In the genomic region with DNA sequence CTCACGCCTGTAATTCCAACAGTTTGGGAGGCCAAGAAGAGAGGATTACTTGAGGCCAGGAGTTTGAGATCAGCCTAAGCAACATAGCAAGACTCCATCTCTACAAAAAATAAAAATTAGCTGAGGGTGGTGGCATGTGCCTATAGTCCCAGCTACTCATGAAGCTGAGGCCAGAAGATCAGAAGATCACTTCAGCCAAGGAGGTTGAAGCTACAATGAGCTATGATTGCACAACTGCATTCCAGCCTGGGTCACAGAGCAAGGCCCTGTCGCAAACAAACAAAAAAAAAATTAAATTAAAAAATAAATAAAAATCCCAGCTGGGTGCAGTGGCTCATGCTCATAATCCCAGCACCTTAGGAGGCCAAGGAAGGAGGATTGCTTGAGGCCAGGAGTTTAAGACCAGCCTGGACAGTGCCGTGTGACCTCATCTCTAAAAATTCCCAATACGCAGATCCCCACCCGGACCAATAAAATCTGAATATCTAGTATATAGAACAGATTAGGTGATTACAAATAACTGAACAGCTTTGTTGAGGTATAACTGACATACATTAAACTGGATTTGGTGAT, we compare ENCODE assay signal across 1 cellular context.
A peak's percentile ranks its signal among the peaks of the same experiment; 100 is the strongest.
TF ChIP-seq lines count a peak whose summit lies in the region.

No MANE protein-coding gene starts in this region.

TF ChIP-seq in HepG2, 621 proteins besides CTCF, POLR2A, EP300 and RAD21 (continued from another document and continues in another):
- TF ChIP-seq, protein P1, sequence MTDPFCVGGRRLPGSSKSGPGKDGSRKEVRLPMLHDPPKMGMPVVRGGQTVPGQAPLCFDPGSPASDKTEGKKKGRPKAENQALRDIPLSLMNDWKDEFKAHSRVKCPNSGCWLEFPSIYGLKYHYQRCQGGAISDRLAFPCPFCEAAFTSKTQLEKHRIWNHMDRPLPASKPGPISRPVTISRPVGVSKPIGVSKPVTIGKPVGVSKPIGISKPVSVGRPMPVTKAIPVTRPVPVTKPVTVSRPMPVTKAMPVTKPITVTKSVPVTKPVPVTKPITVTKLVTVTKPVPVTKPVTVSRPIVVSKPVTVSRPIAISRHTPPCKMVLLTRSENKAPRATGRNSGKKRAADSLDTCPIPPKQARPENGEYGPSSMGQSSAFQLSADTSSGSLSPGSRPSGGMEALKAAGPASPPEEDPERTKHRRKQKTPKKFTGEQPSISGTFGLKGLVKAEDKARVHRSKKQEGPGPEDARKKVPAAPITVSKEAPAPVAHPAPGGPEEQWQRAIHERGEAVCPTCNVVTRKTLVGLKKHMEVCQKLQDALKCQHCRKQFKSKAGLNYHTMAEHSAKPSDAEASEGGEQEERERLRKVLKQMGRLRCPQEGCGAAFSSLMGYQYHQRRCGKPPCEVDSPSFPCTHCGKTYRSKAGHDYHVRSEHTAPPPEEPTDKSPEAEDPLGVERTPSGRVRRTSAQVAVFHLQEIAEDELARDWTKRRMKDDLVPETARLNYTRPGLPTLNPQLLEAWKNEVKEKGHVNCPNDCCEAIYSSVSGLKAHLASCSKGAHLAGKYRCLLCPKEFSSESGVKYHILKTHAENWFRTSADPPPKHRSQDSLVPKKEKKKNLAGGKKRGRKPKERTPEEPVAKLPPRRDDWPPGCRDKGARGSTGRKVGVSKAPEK (CRISPR knock-in tag; IDR thresholded peaks at IDR 0.05; ENCODE audit: borderline replicate concordance): no peak
- TF ChIP-seq ZNF709 (CRISPR knock-in tag; IDR thresholded peaks at IDR 0.05) (no peak), KDM6A (CRISPR knock-in tag; IDR thresholded peaks at IDR 0.05; ENCODE audit: low read depth) (peak; percentile 81), ZNF12 (CRISPR knock-in tag; IDR thresholded peaks at IDR 0.05) (no peak), MIER3 (CRISPR knock-in tag; IDR thresholded peaks at IDR 0.05; ENCODE audit: borderline replicate concordance) (peak; percentile 86; the same call in 1 of the 2 replicates), PHF5A (CRISPR knock-in tag; IDR thresholded peaks at IDR 0.05; ENCODE audit: low read depth, unreplicated experiment) (no peak), ZMYM2 (CRISPR knock-in tag; IDR thresholded peaks at IDR 0.05) (peak; percentile 79), HNRNPUL1 (IDR thresholded peaks at IDR 0.05; ENCODE audit: low read depth, low read length) (no peak), MATR3 (CRISPR knock-in tag; IDR thresholded peaks at IDR 0.05) (no peak), HNF4G (IDR thresholded peaks at IDR 0.05; ENCODE audit: borderline replicate concordance, low read depth, low read length) (peak; percentile 79), HNF4G (CRISPR knock-in tag; IDR thresholded peaks at IDR 0.05; ENCODE audit: borderline replicate concordance, low read depth) (no peak), GATAD2A (CRISPR knock-in tag; IDR thresholded peaks at IDR 0.05) (peak; percentile 95), ZBTB7B (CRISPR knock-in tag; IDR thresholded peaks at IDR 0.05) (peak; percentile 45; the same call in 1 of the 2 replicates)
- TF ChIP-seq, protein P2, sequence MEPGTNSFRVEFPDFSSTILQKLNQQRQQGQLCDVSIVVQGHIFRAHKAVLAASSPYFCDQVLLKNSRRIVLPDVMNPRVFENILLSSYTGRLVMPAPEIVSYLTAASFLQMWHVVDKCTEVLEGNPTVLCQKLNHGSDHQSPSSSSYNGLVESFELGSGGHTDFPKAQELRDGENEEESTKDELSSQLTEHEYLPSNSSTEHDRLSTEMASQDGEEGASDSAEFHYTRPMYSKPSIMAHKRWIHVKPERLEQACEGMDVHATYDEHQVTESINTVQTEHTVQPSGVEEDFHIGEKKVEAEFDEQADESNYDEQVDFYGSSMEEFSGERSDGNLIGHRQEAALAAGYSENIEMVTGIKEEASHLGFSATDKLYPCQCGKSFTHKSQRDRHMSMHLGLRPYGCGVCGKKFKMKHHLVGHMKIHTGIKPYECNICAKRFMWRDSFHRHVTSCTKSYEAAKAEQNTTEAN (CRISPR knock-in tag; conservative IDR thresholded peaks at IDR 0.05): no peak
- TF ChIP-seq, protein P3, sequence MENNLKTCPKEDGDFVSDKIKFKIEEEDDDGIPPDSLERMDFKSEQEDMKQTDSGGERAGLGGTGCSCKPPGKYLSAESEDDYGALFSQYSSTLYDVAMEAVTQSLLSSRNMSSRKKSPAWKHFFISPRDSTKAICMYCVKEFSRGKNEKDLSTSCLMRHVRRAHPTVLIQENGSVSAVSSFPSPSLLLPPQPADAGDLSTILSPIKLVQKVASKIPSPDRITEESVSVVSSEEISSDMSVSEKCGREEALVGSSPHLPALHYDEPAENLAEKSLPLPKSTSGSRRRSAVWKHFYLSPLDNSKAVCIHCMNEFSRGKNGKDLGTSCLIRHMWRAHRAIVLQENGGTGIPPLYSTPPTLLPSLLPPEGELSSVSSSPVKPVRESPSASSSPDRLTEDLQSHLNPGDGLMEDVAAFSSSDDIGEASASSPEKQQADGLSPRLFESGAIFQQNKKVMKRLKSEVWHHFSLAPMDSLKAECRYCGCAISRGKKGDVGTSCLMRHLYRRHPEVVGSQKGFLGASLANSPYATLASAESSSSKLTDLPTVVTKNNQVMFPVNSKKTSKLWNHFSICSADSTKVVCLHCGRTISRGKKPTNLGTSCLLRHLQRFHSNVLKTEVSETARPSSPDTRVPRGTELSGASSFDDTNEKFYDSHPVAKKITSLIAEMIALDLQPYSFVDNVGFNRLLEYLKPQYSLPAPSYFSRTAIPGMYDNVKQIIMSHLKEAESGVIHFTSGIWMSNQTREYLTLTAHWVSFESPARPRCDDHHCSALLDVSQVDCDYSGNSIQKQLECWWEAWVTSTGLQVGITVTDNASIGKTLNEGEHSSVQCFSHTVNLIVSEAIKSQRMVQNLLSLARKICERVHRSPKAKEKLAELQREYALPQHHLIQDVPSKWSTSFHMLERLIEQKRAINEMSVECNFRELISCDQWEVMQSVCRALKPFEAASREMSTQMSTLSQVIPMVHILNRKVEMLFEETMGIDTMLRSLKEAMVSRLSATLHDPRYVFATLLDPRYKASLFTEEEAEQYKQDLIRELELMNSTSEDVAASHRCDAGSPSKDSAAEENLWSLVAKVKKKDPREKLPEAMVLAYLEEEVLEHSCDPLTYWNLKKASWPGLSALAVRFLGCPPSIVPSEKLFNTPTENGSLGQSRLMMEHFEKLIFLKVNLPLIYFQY (CRISPR knock-in tag; IDR thresholded peaks at IDR 0.05; ENCODE audit: borderline replicate concordance): peak; percentile 43; the same call in 1 of the 2 replicates
- TF ChIP-seq, protein P4, sequence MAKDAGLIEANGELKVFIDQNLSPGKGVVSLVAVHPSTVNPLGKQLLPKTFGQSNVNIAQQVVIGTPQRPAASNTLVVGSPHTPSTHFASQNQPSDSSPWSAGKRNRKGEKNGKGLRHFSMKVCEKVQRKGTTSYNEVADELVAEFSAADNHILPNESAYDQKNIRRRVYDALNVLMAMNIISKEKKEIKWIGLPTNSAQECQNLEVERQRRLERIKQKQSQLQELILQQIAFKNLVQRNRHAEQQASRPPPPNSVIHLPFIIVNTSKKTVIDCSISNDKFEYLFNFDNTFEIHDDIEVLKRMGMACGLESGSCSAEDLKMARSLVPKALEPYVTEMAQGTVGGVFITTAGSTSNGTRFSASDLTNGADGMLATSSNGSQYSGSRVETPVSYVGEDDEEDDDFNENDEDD (CRISPR knock-in tag; IDR thresholded peaks at IDR 0.05; ENCODE audit: borderline replicate concordance): 0 out of 2 replicates have a peak, but pooled peaks have one; percentile 14
- TF ChIP-seq, protein P5, sequence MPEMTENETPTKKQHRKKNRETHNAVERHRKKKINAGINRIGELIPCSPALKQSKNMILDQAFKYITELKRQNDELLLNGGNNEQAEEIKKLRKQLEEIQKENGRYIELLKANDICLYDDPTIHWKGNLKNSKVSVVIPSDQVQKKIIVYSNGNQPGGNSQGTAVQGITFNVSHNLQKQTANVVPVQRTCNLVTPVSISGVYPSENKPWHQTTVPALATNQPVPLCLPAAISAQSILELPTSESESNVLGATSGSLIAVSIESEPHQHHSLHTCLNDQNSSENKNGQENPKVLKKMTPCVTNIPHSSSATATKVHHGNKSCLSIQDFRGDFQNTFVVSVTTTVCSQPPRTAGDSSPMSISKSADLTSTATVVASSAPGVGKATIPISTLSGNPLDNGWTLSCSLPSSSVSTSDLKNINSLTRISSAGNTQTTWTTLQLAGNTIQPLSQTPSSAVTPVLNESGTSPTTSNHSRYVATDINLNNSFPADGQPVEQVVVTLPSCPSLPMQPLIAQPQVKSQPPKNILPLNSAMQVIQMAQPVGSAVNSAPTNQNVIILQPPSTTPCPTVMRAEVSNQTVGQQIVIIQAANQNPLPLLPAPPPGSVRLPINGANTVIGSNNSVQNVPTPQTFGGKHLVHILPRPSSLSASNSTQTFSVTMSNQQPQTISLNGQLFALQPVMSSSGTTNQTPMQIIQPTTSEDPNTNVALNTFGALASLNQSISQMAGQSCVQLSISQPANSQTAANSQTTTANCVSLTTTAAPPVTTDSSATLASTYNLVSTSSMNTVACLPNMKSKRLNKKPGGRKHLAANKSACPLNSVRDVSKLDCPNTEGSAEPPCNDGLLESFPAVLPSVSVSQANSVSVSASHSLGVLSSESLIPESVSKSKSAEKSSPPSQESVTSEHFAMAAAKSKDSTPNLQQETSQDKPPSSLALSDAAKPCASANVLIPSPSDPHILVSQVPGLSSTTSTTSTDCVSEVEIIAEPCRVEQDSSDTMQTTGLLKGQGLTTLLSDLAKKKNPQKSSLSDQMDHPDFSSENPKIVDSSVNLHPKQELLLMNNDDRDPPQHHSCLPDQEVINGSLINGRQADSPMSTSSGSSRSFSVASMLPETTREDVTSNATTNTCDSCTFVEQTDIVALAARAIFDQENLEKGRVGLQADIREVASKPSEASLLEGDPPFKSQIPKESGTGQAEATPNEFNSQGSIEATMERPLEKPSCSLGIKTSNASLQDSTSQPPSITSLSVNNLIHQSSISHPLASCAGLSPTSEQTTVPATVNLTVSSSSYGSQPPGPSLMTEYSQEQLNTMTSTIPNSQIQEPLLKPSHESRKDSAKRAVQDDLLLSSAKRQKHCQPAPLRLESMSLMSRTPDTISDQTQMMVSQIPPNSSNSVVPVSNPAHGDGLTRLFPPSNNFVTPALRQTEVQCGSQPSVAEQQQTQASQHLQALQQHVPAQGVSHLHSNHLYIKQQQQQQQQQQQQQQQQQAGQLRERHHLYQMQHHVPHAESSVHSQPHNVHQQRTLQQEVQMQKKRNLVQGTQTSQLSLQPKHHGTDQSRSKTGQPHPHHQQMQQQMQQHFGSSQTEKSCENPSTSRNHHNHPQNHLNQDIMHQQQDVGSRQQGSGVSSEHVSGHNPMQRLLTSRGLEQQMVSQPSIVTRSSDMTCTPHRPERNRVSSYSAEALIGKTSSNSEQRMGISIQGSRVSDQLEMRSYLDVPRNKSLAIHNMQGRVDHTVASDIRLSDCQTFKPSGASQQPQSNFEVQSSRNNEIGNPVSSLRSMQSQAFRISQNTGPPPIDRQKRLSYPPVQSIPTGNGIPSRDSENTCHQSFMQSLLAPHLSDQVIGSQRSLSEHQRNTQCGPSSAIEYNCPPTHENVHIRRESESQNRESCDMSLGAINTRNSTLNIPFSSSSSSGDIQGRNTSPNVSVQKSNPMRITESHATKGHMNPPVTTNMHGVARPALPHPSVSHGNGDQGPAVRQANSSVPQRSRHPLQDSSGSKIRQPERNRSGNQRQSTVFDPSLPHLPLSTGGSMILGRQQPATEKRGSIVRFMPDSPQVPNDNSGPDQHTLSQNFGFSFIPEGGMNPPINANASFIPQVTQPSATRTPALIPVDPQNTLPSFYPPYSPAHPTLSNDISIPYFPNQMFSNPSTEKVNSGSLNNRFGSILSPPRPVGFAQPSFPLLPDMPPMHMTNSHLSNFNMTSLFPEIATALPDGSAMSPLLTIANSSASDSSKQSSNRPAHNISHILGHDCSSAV (CRISPR knock-in tag; IDR thresholded peaks at IDR 0.05; ENCODE audit: borderline replicate concordance): no peak
- TF ChIP-seq, protein P6, sequence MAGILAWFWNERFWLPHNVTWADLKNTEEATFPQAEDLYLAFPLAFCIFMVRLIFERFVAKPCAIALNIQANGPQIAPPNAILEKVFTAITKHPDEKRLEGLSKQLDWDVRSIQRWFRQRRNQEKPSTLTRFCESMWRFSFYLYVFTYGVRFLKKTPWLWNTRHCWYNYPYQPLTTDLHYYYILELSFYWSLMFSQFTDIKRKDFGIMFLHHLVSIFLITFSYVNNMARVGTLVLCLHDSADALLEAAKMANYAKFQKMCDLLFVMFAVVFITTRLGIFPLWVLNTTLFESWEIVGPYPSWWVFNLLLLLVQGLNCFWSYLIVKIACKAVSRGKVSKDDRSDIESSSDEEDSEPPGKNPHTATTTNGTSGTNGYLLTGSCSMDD (CRISPR knock-in tag; IDR thresholded peaks at IDR 0.05): no peak
- TF ChIP-seq, protein P7, sequence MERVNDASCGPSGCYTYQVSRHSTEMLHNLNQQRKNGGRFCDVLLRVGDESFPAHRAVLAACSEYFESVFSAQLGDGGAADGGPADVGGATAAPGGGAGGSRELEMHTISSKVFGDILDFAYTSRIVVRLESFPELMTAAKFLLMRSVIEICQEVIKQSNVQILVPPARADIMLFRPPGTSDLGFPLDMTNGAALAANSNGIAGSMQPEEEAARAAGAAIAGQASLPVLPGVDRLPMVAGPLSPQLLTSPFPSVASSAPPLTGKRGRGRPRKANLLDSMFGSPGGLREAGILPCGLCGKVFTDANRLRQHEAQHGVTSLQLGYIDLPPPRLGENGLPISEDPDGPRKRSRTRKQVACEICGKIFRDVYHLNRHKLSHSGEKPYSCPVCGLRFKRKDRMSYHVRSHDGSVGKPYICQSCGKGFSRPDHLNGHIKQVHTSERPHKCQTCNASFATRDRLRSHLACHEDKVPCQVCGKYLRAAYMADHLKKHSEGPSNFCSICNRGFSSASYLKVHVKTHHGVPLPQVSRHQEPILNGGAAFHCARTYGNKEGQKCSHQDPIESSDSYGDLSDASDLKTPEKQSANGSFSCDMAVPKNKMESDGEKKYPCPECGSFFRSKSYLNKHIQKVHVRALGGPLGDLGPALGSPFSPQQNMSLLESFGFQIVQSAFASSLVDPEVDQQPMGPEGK (CRISPR knock-in tag; IDR thresholded peaks at IDR 0.05): peak; percentile 45; the same call in 1 of the 2 replicates
- TF ChIP-seq, protein P8, sequence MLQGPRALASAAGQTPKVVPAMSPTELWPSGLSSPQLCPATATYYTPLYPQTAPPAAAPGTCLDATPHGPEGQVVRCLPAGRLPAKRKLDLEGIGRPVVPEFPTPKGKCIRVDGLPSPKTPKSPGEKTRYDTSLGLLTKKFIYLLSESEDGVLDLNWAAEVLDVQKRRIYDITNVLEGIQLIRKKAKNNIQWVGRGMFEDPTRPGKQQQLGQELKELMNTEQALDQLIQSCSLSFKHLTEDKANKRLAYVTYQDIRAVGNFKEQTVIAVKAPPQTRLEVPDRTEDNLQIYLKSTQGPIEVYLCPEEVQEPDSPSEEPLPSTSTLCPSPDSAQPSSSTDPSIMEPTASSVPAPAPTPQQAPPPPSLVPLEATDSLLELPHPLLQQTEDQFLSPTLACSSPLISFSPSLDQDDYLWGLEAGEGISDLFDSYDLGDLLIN (CRISPR knock-in tag; IDR thresholded peaks at IDR 0.05; ENCODE audit: borderline replicate concordance): no peak
- TF ChIP-seq, protein P9, sequence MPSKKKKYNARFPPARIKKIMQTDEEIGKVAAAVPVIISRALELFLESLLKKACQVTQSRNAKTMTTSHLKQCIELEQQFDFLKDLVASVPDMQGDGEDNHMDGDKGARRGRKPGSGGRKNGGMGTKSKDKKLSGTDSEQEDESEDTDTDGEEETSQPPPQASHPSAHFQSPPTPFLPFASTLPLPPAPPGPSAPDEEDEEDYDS (CRISPR knock-in tag; IDR thresholded peaks at IDR 0.05): 0 out of 2 replicates have a peak, but pooled peaks have one; percentile 24
- TF ChIP-seq, protein P10, sequence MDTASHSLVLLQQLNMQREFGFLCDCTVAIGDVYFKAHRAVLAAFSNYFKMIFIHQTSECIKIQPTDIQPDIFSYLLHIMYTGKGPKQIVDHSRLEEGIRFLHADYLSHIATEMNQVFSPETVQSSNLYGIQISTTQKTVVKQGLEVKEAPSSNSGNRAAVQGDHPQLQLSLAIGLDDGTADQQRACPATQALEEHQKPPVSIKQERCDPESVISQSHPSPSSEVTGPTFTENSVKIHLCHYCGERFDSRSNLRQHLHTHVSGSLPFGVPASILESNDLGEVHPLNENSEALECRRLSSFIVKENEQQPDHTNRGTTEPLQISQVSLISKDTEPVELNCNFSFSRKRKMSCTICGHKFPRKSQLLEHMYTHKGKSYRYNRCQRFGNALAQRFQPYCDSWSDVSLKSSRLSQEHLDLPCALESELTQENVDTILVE (CRISPR knock-in tag; IDR thresholded peaks at IDR 0.05): 0 out of 2 replicates have a peak, but pooled peaks have one; percentile 47
